In genomic region chr20:43821795-43822194, GRCh38 we compare ENCODE assay signal across 15 cellular contexts.
DNase-seq lines count a peak whose midpoint lies in the region; ATAC-seq and TF ChIP-seq lines count a peak whose summit lies in the region.
"Had no signal": no experiment of that assay in that cellular context is flagged by ENCODE, and none has a peak within 500 bp of the region (broad histone marks: within the 10 kb centered on the region; RNA-seq: fewer than 3 reads in every experiment).

No MANE protein-coding gene starts in this region.

- peak overlapping the region; percentile 84 for H3K4me2 ChIP-seq in OCI-LY3 (ENCODE audit: low read length)
- H3K4me2 ChIP-seq: PC-9 had no signal

- peak overlapping the region; percentile 62 for H3K9ac ChIP-seq in OCI-LY3 (ENCODE audit: low read length)

- TF ChIP-seq CTCF in MCF 10A (IDR thresholded peaks at IDR 0.05; ENCODE audit: unreplicated experiment) (no peak), breast epithelium (IDR thresholded peaks at IDR 0.05) (no peak), OCI-LY3 (IDR thresholded peaks at IDR 0.05; ENCODE audit: low read depth, low read length) (no peak), coronary artery (IDR thresholded peaks at IDR 0.05) (no peak)

- peaks cover 14% of the 10 kb centered on the region for H3K4me1 Mint-ChIP-seq in MCF 10A (ENCODE audit: insufficient read depth, unreplicated experiment)

- H3K27ac ChIP-seq in breast epithelium (no peak overlapping the region), OCI-LY3 (ENCODE audit: low read length) (peak overlapping the region; percentile 64), epithelial cell of prostate (peak overlapping the region; percentile 21), coronary artery (no peak overlapping the region)
- H3K27ac ChIP-seq: PC-9, sigmoid colon, tibial artery had no signal

- CTCF ChIA-PET in MCF 10A (lab: Yijun Ruan, JAX), result no interaction called here

- H4K20me1 ChIP-seq in OCI-LY3 (ENCODE audit: insufficient read depth, low read length), result no peaks in the 10 kb centered on the region

- H3K36me3 ChIP-seq in breast epithelium, result no peaks in the 10 kb centered on the region
- H3K36me3 ChIP-seq in OCI-LY3 (replicated peaks; ENCODE audit: low read depth, low read length), result peaks cover 7% of the 10 kb centered on the region
- H3K36me3 ChIP-seq: sigmoid colon, tibial artery had no signal

- peaks cover 0 to 3% of the 10 kb centered on the region in 2 donors for H3K27me3 ChIP-seq in breast epithelium
- no peaks in the 10 kb centered on the region for H3K27me3 ChIP-seq in OCI-LY3 (ENCODE audit: low read depth, low read length)
- H3K27me3 ChIP-seq: sigmoid colon, tibial artery had no signal

- DNase-seq in MCF 10A (ENCODE audit: unreplicated experiment) (peak; percentile 54), breast epithelium (ENCODE audit: low spot score in 2 of 2) (no peak), epithelial cell of prostate (ENCODE audit: low read depth, low spot score) (no peak), coronary artery (ENCODE audit: low spot score) (no peak)
- no peak for DNase-seq in activated effector memory CD4-positive, alpha-beta T cell treated with Interleukin-2 at 50 U/mL for 16 hours
- DNase-seq: NCI-H187, NCI-H510A, PC-9, sigmoid colon, tibial artery had no signal

- H2AFZ ChIP-seq in OCI-LY3 (ENCODE audit: low read depth, low read length), result peak overlapping the region; percentile 99
- H2AFZ ChIP-seq: PC-9 had no signal

- no TSS peak for BruUV-seq in MCF 10A (replicated peaks; lab: Mats Ljungman, UMichigan)

- intact Hi-C loops in MCF 10A (cut with micrococcal nuclease), result no loop called here
- intact Hi-C loops in breast epithelium (cut with DNase I; ENCODE audit: low total_unique reads), result no loop called here

- no peaks in the 10 kb centered on the region for H3K36me3 Mint-ChIP-seq in MCF 10A (ENCODE audit: insufficient read depth, unreplicated experiment)
- H3K36me3 Mint-ChIP-seq: activated naive CD8-positive, alpha-beta T cell had no signal

- H3K4me3 Mint-ChIP-seq in MCF 10A (ENCODE audit: unreplicated experiment), result no peak overlapping the region
- H3K4me3 Mint-ChIP-seq: activated naive CD8-positive, alpha-beta T cell had no signal

- POLR2A ChIA-PET in MCF 10A (lab: Yijun Ruan, JAX), result interaction anchor here (0.6 kb wide), 1 partner anchor 136 kb away, joined by 3 read pairs; no protein-coding TSS in a partner anchor

- H3K9me3 ChIP-seq in breast epithelium (no peaks in the 10 kb centered on the region), OCI-LY3 (ENCODE audit: insufficient read depth, low read length) (peaks cover 7% of the 10 kb centered on the region; the same call in 1 of the 2 replicates)
- H3K9me3 ChIP-seq: sigmoid colon, tibial artery had no signal

- H3K4me3 ChIP-seq in breast epithelium (no peak overlapping the region), OCI-LY3 (ENCODE audit: low read length) (peak overlapping the region; percentile 62), coronary artery (no peak overlapping the region)
- H3K4me3 ChIP-seq: PC-9, sigmoid colon, tibial artery had no signal

- ATAC-seq in HG03565 (IDR thresholded peaks at IDR 0.05; ENCODE audit: unreplicated experiment) (peak; percentile 64), HG03457 (IDR thresholded peaks at IDR 0.05; ENCODE audit: unreplicated experiment) (no peak)
- ATAC-seq: SK-N-SH treated with all-trans-retinoic acid at 6 μM for 48 hours had no signal

- H3K4me1 ChIP-seq in breast epithelium (no peaks in the 10 kb centered on the region), OCI-LY3 (ENCODE audit: low read length) (peaks cover 48% of the 10 kb centered on the region)
- H3K4me1 ChIP-seq: sigmoid colon, tibial artery had no signal

- no peak for TF ChIP-seq POLR2A in breast epithelium (IDR thresholded peaks at IDR 0.05)

- no peaks in the 10 kb centered on the region for H3K79me2 ChIP-seq in OCI-LY3 (ENCODE audit: low read length)

- no peak overlapping the region for H3K27ac Mint-ChIP-seq in MCF 10A (ENCODE audit: low read depth, unreplicated experiment)
- H3K27ac Mint-ChIP-seq: activated naive CD8-positive, alpha-beta T cell had no signal

- H3K9me3 Mint-ChIP-seq in MCF 10A (ENCODE audit: unreplicated experiment), result no peaks in the 10 kb centered on the region

- H3K27me3 Mint-ChIP-seq in MCF 10A (ENCODE audit: insufficient read depth, unreplicated experiment), result no peaks in the 10 kb centered on the region

Comparison
In these comparisons a context has a peak if more than half of its experiments do, and no peak if none do; other contexts are left out.
1. H3K27ac ChIP-seq: peak in OCI-LY3 (single experiment) and epithelial cell of prostate (single experiment); none in breast epithelium (0 of 2) and coronary artery (0 of 2).